ENCODE assay signal across 8 cellular contexts in genomic region chrX:136874114-136874513, GRCh38. TPM values are rescaled to one million over a fixed set of nuclear protein-coding genes. Genes with fewer than 3 reads are reported as not detected.
DNase-seq lines count a peak whose midpoint lies in the region; ATAC-seq, FAIRE-seq and TF ChIP-seq lines count a peak whose summit lies in the region.
"Not testable (repeated sequence)": the region's sequence is repeated elsewhere in the genome, so short reads cannot be mapped to it uniquely, and the experiment has no call there.

No MANE protein-coding gene starts in this region.

- intact Hi-C loops in K562 (cut with micrococcal nuclease), result loop anchor here (5.0 kb wide), 1 partner anchor 107 kb away; no protein-coding TSS in a partner anchor
- intact Hi-C loops in natural killer cell (cut with micrococcal nuclease), result not testable (repeated sequence)

- H3K4me3 ChIP-seq in K562, result not testable (repeated sequence)

- not testable (repeated sequence) for BruUV-seq in K562 (replicated peaks; lab: Mats Ljungman, UMichigan)

- H2AFZ ChIP-seq in K562 (ENCODE audit: low read depth, low read length), result not testable (repeated sequence)

- in situ Hi-C loops in K562 (cut with MboI), result not testable (repeated sequence)

- ATAC-seq in WTC11, K562, natural killer cell: not testable (repeated sequence)

- TF ChIP-seq POLR2A in K562 (conservative IDR thresholded peaks at IDR 0.05), result not testable (repeated sequence)

- H3K4me1 Mint-ChIP-seq in IgD-negative memory B cell (peaks cover 8 to 14% (median 11%) of the 10 kb centered on the region in 3 donors), WTC11 (peaks cover 17% of the 10 kb centered on the region), natural killer cell (peaks cover 5 to 12% of the 10 kb centered on the region in 2 donors)
- H3K4me1 Mint-ChIP-seq in activated T-cell treated with anti-CD3 and anti-CD28 coated beads, Interleukin-2, amount 50 U/mL, for 24 hours (ENCODE audit: low read depth), result peaks cover 55% of the 10 kb centered on the region
- H3K4me1 Mint-ChIP-seq in activated naive CD4-positive, alpha-beta T cell treated with anti-CD3 and anti-CD28 coated beads, Interleukin-2, amount 50 U/mL, for 24 hours, result peaks cover 42% of the 10 kb centered on the region
- H3K4me1 Mint-ChIP-seq in stimulated activated naive CD8-positive, alpha-beta T cell treated with anti-CD3 and anti-CD28 coated beads, Interleukin-15, Interleukin-2, amounts not matched to agents 100 ng/mL and 50 ng/mL, for 24 hours (ENCODE audit: low read depth), result peaks cover 73% of the 10 kb centered on the region

- H3K9me3 Mint-ChIP-seq in IgD-negative memory B cell; WTC11; activated T-cell treated with anti-CD3 and anti-CD28 coated beads, Interleukin-2, amount 50 U/mL, for 24 hours; activated naive CD4-positive, alpha-beta T cell treated with anti-CD3 and anti-CD28 coated beads, Interleukin-2, amount 50 U/mL, for 24 hours; natural killer cell; stimulated activated naive CD8-positive, alpha-beta T cell treated with anti-CD3 and anti-CD28 coated beads, Interleukin-15, Interleukin-2, amounts not matched to agents 100 ng/mL and 50 ng/mL, for 24 hours: not testable (repeated sequence)

- H3K27ac Mint-ChIP-seq in IgD-negative memory B cell, result peak overlapping the region in 2 of 3 donors; percentile 37 to 48
- peak overlapping the region; percentile 72 for H3K27ac Mint-ChIP-seq in WTC11
- peak overlapping the region; percentile 59 for H3K27ac Mint-ChIP-seq in activated T-cell treated with anti-CD3 and anti-CD28 coated beads, Interleukin-2, amount 50 U/mL, for 24 hours
- not testable (repeated sequence) for H3K27ac Mint-ChIP-seq in activated naive CD4-positive, alpha-beta T cell treated with anti-CD3 and anti-CD28 coated beads, Interleukin-2, amount 50 U/mL, for 24 hours
- H3K27ac Mint-ChIP-seq in natural killer cell, result peak overlapping the region; percentile 18 to 27
- peak overlapping the region; percentile 72 for H3K27ac Mint-ChIP-seq in stimulated activated naive CD8-positive, alpha-beta T cell treated with anti-CD3 and anti-CD28 coated beads, Interleukin-15, Interleukin-2, amounts not matched to agents 100 ng/mL and 50 ng/mL, for 24 hours

- 54% methylated on average over 10 of the region's 15 CpGs for WGBS in K562 (ENCODE audit: insufficient coverage, low coverage, missing lambda C conversion rate)

- not testable (repeated sequence) for H3K9me1 ChIP-seq in K562 (ENCODE audit: control insufficient read depth, insufficient read depth, low read length)

- H3K79me2 ChIP-seq in K562 (ENCODE audit: control insufficient read depth, insufficient read depth, low read length), result peaks cover 77% of the 10 kb centered on the region

- H3K27me3 Mint-ChIP-seq in IgD-negative memory B cell; WTC11 (ENCODE audit: low read depth); activated T-cell treated with anti-CD3 and anti-CD28 coated beads, Interleukin-2, amount 50 U/mL, for 24 hours; activated naive CD4-positive, alpha-beta T cell treated with anti-CD3 and anti-CD28 coated beads, Interleukin-2, amount 50 U/mL, for 24 hours; natural killer cell (ENCODE audit: low read depth in 2 of 2); stimulated activated naive CD8-positive, alpha-beta T cell treated with anti-CD3 and anti-CD28 coated beads, Interleukin-15, Interleukin-2, amounts not matched to agents 100 ng/mL and 50 ng/mL, for 24 hours: not testable (repeated sequence)

- not testable (repeated sequence) for H3K27ac ChIP-seq in K562 (ENCODE audit: extremely low read depth, low read depth, low read length)

- DNase-seq in D721Med (ENCODE audit: insufficient read length, low spot score); WTC11 (ENCODE audit: low spot score); activated T-cell treated with anti-CD3 and anti-CD28 coated beads, Interleukin-2, amount 50 U/mL, for 24 hours; K562 (ENCODE audit: extremely low read depth in 1 of 4, low spot score in 3 of 4); natural killer cell: not testable (repeated sequence)

- TF ChIP-seq RAD21 in K562 (CRISPR knock-in tag; conservative IDR thresholded peaks at IDR 0.05 in 1 of 2, IDR thresholded peaks at IDR 0.05 in 1 of 2), result not testable (repeated sequence)

- not testable (repeated sequence) for H3K27me3 ChIP-seq in K562 (ENCODE audit: control insufficient read depth in 2 of 2, insufficient read depth in 2 of 2, low read length in 2 of 2)

- POLR2A ChIA-PET in WTC11 (lab: Charles Lee), result not testable (repeated sequence)
- POLR2A ChIA-PET in K562 (lab: Yijun Ruan, JAX), result interaction anchor here (2.4 kb wide), 1 partner anchor 36 kb away, joined by 5 read pairs; no protein-coding TSS in a partner anchor

- not testable (repeated sequence) for H3K9me3 ChIP-seq in K562 (replicated peaks; ENCODE audit: control insufficient read depth, insufficient read depth, low read depth, low read length)

- H4K20me1 ChIP-seq in K562 (replicated peaks; ENCODE audit: control insufficient read depth, insufficient read depth, low read length), result peaks cover 19% of the 10 kb centered on the region

- H3K36me3 ChIP-seq in K562 (ENCODE audit: control insufficient read depth, insufficient read depth, low read length), result peaks cover 97% of the 10 kb centered on the region

- not testable (repeated sequence) for H3K36me3 Mint-ChIP-seq in IgD-negative memory B cell, natural killer cell
- peaks cover 80% of the 10 kb centered on the region for H3K36me3 Mint-ChIP-seq in WTC11
- peaks cover 91% of the 10 kb centered on the region for H3K36me3 Mint-ChIP-seq in activated T-cell treated with anti-CD3 and anti-CD28 coated beads, Interleukin-2, amount 50 U/mL, for 24 hours (ENCODE audit: low read depth)
- H3K36me3 Mint-ChIP-seq in activated naive CD4-positive, alpha-beta T cell treated with anti-CD3 and anti-CD28 coated beads, Interleukin-2, amount 50 U/mL, for 24 hours, result peaks cover 20% of the 10 kb centered on the region
- peaks cover 78% of the 10 kb centered on the region for H3K36me3 Mint-ChIP-seq in stimulated activated naive CD8-positive, alpha-beta T cell treated with anti-CD3 and anti-CD28 coated beads, Interleukin-15, Interleukin-2, amounts not matched to agents 100 ng/mL and 50 ng/mL, for 24 hours (ENCODE audit: low read depth)

- FAIRE-seq in D721Med (lab: Jason Lieb, UNC), result peak; percentile 11
- FAIRE-seq in K562 (lab: Jason Lieb, UNC), result not testable (repeated sequence)

- H3K9ac ChIP-seq in K562 (ENCODE audit: insufficient read depth in 1 of 2, low read depth in 2 of 2, low read length in 2 of 2), result not testable (repeated sequence)

- CTCF ChIA-PET in WTC11 (lab: Charles Lee); K562 (lab: Yijun Ruan, JAX; ENCODE audit: low intra/inter-chr PET ratio): not testable (repeated sequence)

- H3K4me1 ChIP-seq in K562 (replicated peaks in 1 of 2; ENCODE audit: control insufficient read depth in 2 of 2, insufficient read depth in 2 of 2, low read length in 2 of 2), result not testable (repeated sequence)

- not testable (repeated sequence) for TF ChIP-seq EP300 in K562 (IDR thresholded peaks at IDR 0.05; ENCODE audit: low read length)

- not testable (repeated sequence) for H3K4me2 ChIP-seq in K562 (ENCODE audit: insufficient read depth, low read length)

- H3K4me3 Mint-ChIP-seq in IgD-negative memory B cell; WTC11; activated T-cell treated with anti-CD3 and anti-CD28 coated beads, Interleukin-2, amount 50 U/mL, for 24 hours; natural killer cell; stimulated activated naive CD8-positive, alpha-beta T cell treated with anti-CD3 and anti-CD28 coated beads, Interleukin-15, Interleukin-2, amounts not matched to agents 100 ng/mL and 50 ng/mL, for 24 hours: not testable (repeated sequence)
- peak overlapping the region; percentile 36 for H3K4me3 Mint-ChIP-seq in activated naive CD4-positive, alpha-beta T cell treated with anti-CD3 and anti-CD28 coated beads, Interleukin-2, amount 50 U/mL, for 24 hours

- not testable (repeated sequence) for TF ChIP-seq CTCF in D721Med (IDR thresholded peaks at IDR 0.05; ENCODE audit: insufficient read depth, missing control alignments); WTC11 (IDR thresholded peaks at IDR 0.05); K562 (IDR thresholded peaks at IDR 0.05 in 2 of 3, conservative IDR thresholded peaks at IDR 0.05 in 1 of 3; ENCODE audit: insufficient read depth in 2 of 3, low read depth in 1 of 3, low read length in 3 of 3); natural killer cell (IDR thresholded peaks at IDR 0.05)

RNA-seq across cellular contexts. Expression of gene RBMX, which starts 6.4 kb away (rescaled TPM):
- polyA plus RNA-seq in IgD-negative memory B cell (180 TPM), K562 (2011; rRNA removed) (461 and 523 TPM in 2 replicates), K562 (2014; fragmentation: Illumina TruSeq; extraction: Trizol) (534 and 616 TPM in 2 replicates), K562 (2014; fragmentation: Nextera tagmentation; extraction: Ambion mirVana) (100 to 1,000 TPM; 468 to 638 TPM), K562 (2014; rRNA removed) (352 and 405 TPM in 2 replicates)
- total RNA-seq in WTC11 (2021) (373 to 398 TPM (median 379 TPM) in 3 replicates), K562 (2014; rRNA removed) (475 and 540 TPM in 2 replicates), K562 (2014; rRNA removed; fragmentation: Illumina TruSeq; extraction: Trizol) (671 and 744 TPM in 2 replicates), K562 (2015; rRNA removed; fragmentation: Illumina TruSeq; extraction: Trizol) (587 and 622 TPM in 2 replicates), K562 (2021) (421 and 459 TPM in 2 replicates), natural killer cell (100 to 1,000 TPM; 171 to 208 (median 174) TPM)
- total RNA-seq in K562 (2011; cell fraction: chromatin; rRNA removed; ENCODE audit: low replicate concordance), result 379 and 688 TPM in 2 replicates
- 193 and 197 TPM in 2 replicates for total RNA-seq in K562 (2011; cell fraction: nucleolus; rRNA removed)
- 341 and 464 TPM in 2 replicates for total RNA-seq in K562 (2011; cell fraction: nucleoplasm; rRNA removed)
- 199 and 265 TPM in 2 replicates for polyA plus RNA-seq in K562 (2011; cell fraction: cytosol; rRNA removed)
- polyA plus RNA-seq in K562 (2011; cell fraction: nucleus; rRNA removed), result 464 and 535 TPM in 2 replicates
- 368 and 402 TPM in 2 replicates for polyA plus RNA-seq in K562 (2012)
- 441 and 529 TPM in 2 replicates for polyA minus RNA-seq in K562 (2011; rRNA and poly(A)+ RNA removed)
- polyA minus RNA-seq in K562 (2011; cell fraction: cytosol; rRNA and poly(A)+ RNA removed), result 333 and 352 TPM in 2 replicates
- polyA minus RNA-seq in K562 (2011; cell fraction: nucleus; rRNA and poly(A)+ RNA removed), result 173 and 327 TPM in 2 replicates
